17 cellular contexts compared by ENCODE assay signal in genomic region chr12:68998036-68998435, GRCh38.
A peak's percentile ranks its signal among the peaks of the same experiment; 100 is the strongest.
DNase-seq lines count a peak whose midpoint lies in the region; ATAC-seq lines count a peak whose summit lies in the region.
"Had no signal": no experiment of that assay in that cellular context is flagged by ENCODE, and none has a peak within 500 bp of the region (broad histone marks: within the 10 kb centered on the region; RNA-seq: fewer than 3 reads in every experiment).

No MANE protein-coding gene starts in this region.

- no peak for ATAC-seq in HG02763 (IDR thresholded peaks at IDR 0.05; ENCODE audit: unreplicated experiment)
- ATAC-seq: HepG2 had no signal

- peak; percentile 75 for DNase-seq in KBM-7
- peak; percentile 17 for DNase-seq in NAMALWA (ENCODE audit: low spot score)
- DNase-seq in OCI-M1 (lab: John Stamatoyannopoulos, UW), result peak; percentile 54
- peak; percentile 29 for DNase-seq in pons (ENCODE audit: low spot score)
- no peak for DNase-seq in NCI-H1436 (lab: John Stamatoyannopoulos, UW)
- no peak for DNase-seq in globus pallidus (ENCODE audit: low spot score)
- no peak for DNase-seq in DMS114 treated with DMSO at 0.1 percent for 48 hours (lab: John Stamatoyannopoulos, UW; ENCODE audit: unreplicated experiment)
- DNase-seq: BE2C, GDM1, Karpas-422, NCI-H1092, NCI-H2107, NCI-H226, NCI-H524 treated with DMSO at 0.1 percent for 48 hours, PC-9 had no signal

- in situ Hi-C loops in KBM-7 (cut with MboI; ENCODE audit: low pct_unique_long_range_greater_than_20kb, low sequenced_read_pairs), result no loop called here

Comparison
In these comparisons a context has a peak if more than half of its experiments do, and no peak if none do; other contexts are left out.
1. DNase-seq: peak in KBM-7 (single experiment), NAMALWA (single experiment), OCI-M1 (single experiment) and pons (single experiment); none in NCI-H1436 (single experiment), globus pallidus (single experiment) and DMS114 treated with DMSO at 0.1 percent for 48 hours (single experiment).